Comparison of ENCODE assay signal across 21 cellular contexts in the genomic region with DNA sequence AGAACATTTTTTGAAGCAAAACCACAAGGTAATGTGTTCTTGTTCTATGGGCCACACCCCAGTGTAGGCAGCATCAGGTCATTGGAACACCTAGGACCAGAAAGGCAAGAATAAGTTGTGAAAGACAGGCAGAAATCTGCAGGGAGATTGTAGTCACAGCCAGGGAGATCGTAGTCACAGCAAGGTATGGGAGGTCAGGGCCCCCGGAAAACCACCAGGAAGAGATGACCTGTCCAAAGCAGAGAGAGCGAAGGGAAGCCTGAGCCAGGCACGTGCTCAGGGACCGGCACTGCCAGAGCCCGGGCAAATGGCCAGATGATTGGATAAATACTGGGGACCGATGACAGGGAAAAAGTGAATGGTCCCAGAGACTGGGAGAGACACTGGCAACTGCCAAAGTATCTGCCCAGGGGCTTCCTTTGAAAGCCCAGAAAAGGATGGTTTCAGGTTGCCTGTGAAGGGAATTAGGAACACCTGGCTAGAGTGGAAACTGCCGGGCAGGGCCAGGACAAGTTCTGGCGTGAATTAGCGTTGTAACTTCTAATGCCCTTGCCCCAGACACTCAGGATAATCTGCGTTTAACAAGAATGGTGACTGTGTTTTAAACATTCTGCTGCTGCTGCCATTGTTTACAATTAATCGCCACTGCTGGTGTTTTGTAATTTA. TPM values are rescaled to one million over a fixed set of nuclear protein-coding genes. Genes with fewer than 3 reads are reported as not detected.
A peak's percentile ranks its signal among the peaks of the same experiment; 100 is the strongest.
DNase-seq lines count a peak whose midpoint lies in the region; ATAC-seq and TF ChIP-seq lines count a peak whose summit lies in the region.
"Had no signal": no experiment of that assay in that cellular context is flagged by ENCODE, and none has a peak within 500 bp of the region (broad histone marks: within the 10 kb centered on the region; RNA-seq: fewer than 3 reads in every experiment).

No MANE protein-coding gene starts in this region.

- POLR2A ChIA-PET in PC-9 (lab: Charles Lee; ENCODE audit: unreplicated experiment) = no interaction called here

- no peak overlapping the region for H3K27ac ChIP-seq in PC-9
- peak overlapping the region; percentile 81 for H3K27ac ChIP-seq in foreskin keratinocyte
- H3K27ac ChIP-seq in gastrocnemius medialis = no peak overlapping the region
- H3K27ac ChIP-seq: gastroesophageal sphincter, thoracic aorta had no signal

- in situ Hi-C loops in gastrocnemius medialis (cut with MboI; ENCODE audit: low sequenced_read_pairs in 4 of 4) = no loop called here

- H3K9me3 Mint-ChIP-seq in type B pancreatic cell = no peaks in the 10 kb centered on the region
- H3K9me3 Mint-ChIP-seq: activated naive CD4-positive, alpha-beta T cell treated with anti-CD3 and anti-CD28 coated beads for 36 hours; naive thymus-derived CD8-positive, alpha-beta T cell had no signal

- no peak for TF ChIP-seq POLR2A in gastrocnemius medialis (IDR thresholded peaks at IDR 0.05)

- H3K36me3 ChIP-seq in MG63 (no peaks in the 10 kb centered on the region), PC-9 (ENCODE audit: low read depth) (no peaks in the 10 kb centered on the region), gastrocnemius medialis (no peaks in the 10 kb centered on the region)
- H3K36me3 ChIP-seq: gastroesophageal sphincter, thoracic aorta had no signal

- no TSS peak for BruUV-seq in PC-9 (replicated peaks; lab: Mats Ljungman, UMichigan)

- H3K9me3 ChIP-seq in MG63 = no peaks in the 10 kb centered on the region
- H3K9me3 ChIP-seq in PC-9 (ENCODE audit: insufficient read depth, low read depth) = no peaks in the 10 kb centered on the region
- no peaks in the 10 kb centered on the region for H3K9me3 ChIP-seq in gastrocnemius medialis
- H3K9me3 ChIP-seq: gastroesophageal sphincter, thoracic aorta had no signal

- H3K4me1 Mint-ChIP-seq in type B pancreatic cell (ENCODE audit: unreplicated experiment) = peaks cover 26% of the 10 kb centered on the region
- H3K4me1 Mint-ChIP-seq: naive thymus-derived CD8-positive, alpha-beta T cell had no signal

- H3K4me3 ChIP-seq in MG63 (no peak overlapping the region), PC-9 (no peak overlapping the region), gastrocnemius medialis (no peak overlapping the region)
- H3K4me3 ChIP-seq: gastroesophageal sphincter, thoracic aorta had no signal

- no peaks in the 10 kb centered on the region for H3K36me3 Mint-ChIP-seq in type B pancreatic cell
- H3K36me3 Mint-ChIP-seq: naive thymus-derived CD8-positive, alpha-beta T cell had no signal

- H3K79me2 ChIP-seq in PC-9 (ENCODE audit: low read depth) = no peaks in the 10 kb centered on the region

- no peaks in the 10 kb centered on the region for H4K20me1 ChIP-seq in PC-9 (ENCODE audit: insufficient read depth)

- no peaks in the 10 kb centered on the region for H3K9me2 ChIP-seq in PC-9 (ENCODE audit: insufficient read depth)

- H3K27me3 Mint-ChIP-seq in type B pancreatic cell = peaks cover 5% of the 10 kb centered on the region

- H3K4me2 ChIP-seq in PC-9 = peak overlapping the region; percentile 55

- H3K4me3 Mint-ChIP-seq in type B pancreatic cell = peak overlapping the region; percentile 29
- H3K4me3 Mint-ChIP-seq: activated naive CD4-positive, alpha-beta T cell treated with anti-CD3 and anti-CD28 coated beads for 36 hours; naive thymus-derived CD8-positive, alpha-beta T cell had no signal

- ATAC-seq in foreskin keratinocyte (peak; percentile 88), gastrocnemius medialis (no peak), HG02610 (IDR thresholded peaks at IDR 0.05; ENCODE audit: unreplicated experiment) (no peak), GM21390 (IDR thresholded peaks at IDR 0.05; ENCODE audit: unreplicated experiment) (no peak)
- ATAC-seq: gastroesophageal sphincter; naive thymus-derived CD8-positive, alpha-beta T cell had no signal

- no peaks in the 10 kb centered on the region for H3K27me3 ChIP-seq in MG63
- H3K27me3 ChIP-seq in PC-9 (ENCODE audit: insufficient read depth, low read depth) = peaks cover 2% of the 10 kb centered on the region; the same call in 1 of the 2 replicates
- no peaks in the 10 kb centered on the region for H3K27me3 ChIP-seq in foreskin keratinocyte
- no peaks in the 10 kb centered on the region for H3K27me3 ChIP-seq in gastrocnemius medialis

- CTCF ChIA-PET in PC-9 (lab: Charles Lee) = no interaction called here

- 0 out of 2 replicates have a peak, but pooled peaks cover 14% of the 10 kb centered on the region for H3F3A ChIP-seq in PC-9 (ENCODE audit: insufficient read depth, low read depth)

- intact Hi-C loops in PC-9 (cut with micrococcal nuclease; ENCODE audit: unreplicated experiment) = no loop called here
- intact Hi-C loops in gastrocnemius medialis (cut with DNase I; ENCODE audit: low total_unique reads) = no loop called here

- H3K4me1 ChIP-seq in PC-9 (replicated peaks; ENCODE audit: insufficient read depth) (peaks cover 14% of the 10 kb centered on the region), foreskin keratinocyte (peaks cover 15% of the 10 kb centered on the region), gastrocnemius medialis (no peaks in the 10 kb centered on the region)
- H3K4me1 ChIP-seq: gastroesophageal sphincter had no signal

- DNase-seq in MG63 (peak; percentile 10), PC-9 (peak; percentile 33 to 79), foreskin keratinocyte (peak; percentile 74 to 87), type B pancreatic cell (ENCODE audit: extremely low spot score, unreplicated experiment) (no peak), gastrocnemius medialis (no peak)
- DNase-seq: activated CD4-positive, alpha-beta T cell treated with anti-CD3 and anti-CD28 coated beads, Interleukin-2, amount 50 U/mL, for 48 hours; activated naive CD4-positive, alpha-beta T cell treated with anti-CD3 and anti-CD28 coated beads for 36 hours; activated T-cell treated with anti-CD3 and anti-CD28 coated beads, Interleukin-2, amount 50 U/mL, for 1 hour; Kasumi-1; naive thymus-derived CD8-positive, alpha-beta T cell; NCI-H146; small intestine had no signal

- peak overlapping the region; percentile 63 for H3K27ac Mint-ChIP-seq in type B pancreatic cell
- H3K27ac Mint-ChIP-seq: activated naive CD4-positive, alpha-beta T cell treated with anti-CD3 and anti-CD28 coated beads for 36 hours; naive thymus-derived CD8-positive, alpha-beta T cell had no signal

- H2AFZ ChIP-seq in PC-9 = peak overlapping the region; percentile 68

- TF ChIP-seq CTCF in PC-9 (conservative IDR thresholded peaks at IDR 0.05) (no peak), foreskin keratinocyte (conservative IDR thresholded peaks at IDR 0.05) (no peak), type B pancreatic cell (conservative IDR thresholded peaks at IDR 0.05) (no peak), gastrocnemius medialis (IDR thresholded peaks at IDR 0.05 in 4 of 5, conservative IDR thresholded peaks at IDR 0.05 in 1 of 5) (no peak)

RNA-seq across cellular contexts. Expression of a gene that starts 3.9 kb away (rescaled TPM):
- not detected in 2 replicates for total RNA-seq in MG63 (2014; rRNA removed; shearing (Covaris generic); ENCODE audit: low replicate concordance)
- total RNA-seq in PC-9 (2021) = not detected in 2 replicates
- not detected in 2 replicates for total RNA-seq in foreskin keratinocyte
- not detected in 2 replicates for polyA plus RNA-seq in foreskin keratinocyte
- total RNA-seq in type B pancreatic cell (ENCODE audit: low replicate concordance) = not detected in 2 replicates
- not detected for total RNA-seq in gastrocnemius medialis
- total RNA-seq: activated naive CD4-positive, alpha-beta T cell treated with anti-CD3 and anti-CD28 coated beads for 36 hours; astrocyte; gastroesophageal sphincter; HT-29; naive thymus-derived CD8-positive, alpha-beta T cell; NCI-H460; posterior vena cava; thoracic aorta had no signal
- polyA plus RNA-seq: BJ; naive thymus-derived CD8-positive, alpha-beta T cell; small intestine had no signal

RNA-seq across cellular contexts. Expression of a gene that starts 52.2 kb away (rescaled TPM):
- total RNA-seq in MG63 (2014; rRNA removed; shearing (Covaris generic); ENCODE audit: low replicate concordance) = 2.0 and 2.7 TPM in 2 replicates
- total RNA-seq in PC-9 (2021) (40.0 and 50.1 TPM in 2 replicates), foreskin keratinocyte (34.8 and 43.8 TPM in 2 replicates), type B pancreatic cell (ENCODE audit: low replicate concordance) (17.2 and 51.2 TPM in 2 replicates), gastrocnemius medialis (under 1 TPM; 0.15 to 0.69 (median 0.53) TPM)
- 25.4 and 27.9 TPM in 2 replicates for polyA plus RNA-seq in foreskin keratinocyte

Comparison
In these comparisons a context has a peak if more than half of its experiments do, and no peak if none do; other contexts are left out.
1. DNase-seq: peak in MG63 (single experiment), PC-9 (2 of 2) and foreskin keratinocyte (2 of 2); none in type B pancreatic cell (single experiment) and gastrocnemius medialis (0 of 2).